ENCODE assay signal across 15 cellular contexts in genomic region chr1:163796394-163796821, GRCh38.
DNase-seq lines count a peak whose midpoint lies in the region; ATAC-seq, FAIRE-seq and TF ChIP-seq lines count a peak whose summit lies in the region.
"Had no signal": no experiment of that assay in that cellular context is flagged by ENCODE, and none has a peak within 500 bp of the region (broad histone marks: within the 10 kb centered on the region; RNA-seq: fewer than 3 reads in every experiment).

No MANE protein-coding gene starts in this region.

- no peaks in the 10 kb centered on the region for H4K20me1 ChIP-seq in GM23338 (replicated peaks; ENCODE audit: insufficient read depth)

- DNase-seq in GM23338 (ENCODE audit: low spot score), result no peak
- peak; percentile 56 for DNase-seq in NCI-H774 (lab: John Stamatoyannopoulos, UW)
- peak; percentile 75 for DNase-seq in fibroblast of mammary gland (ENCODE audit: low read depth)
- no peak for DNase-seq in MV-4-11 (lab: John Stamatoyannopoulos, UW)
- no peak for DNase-seq in GM12891 (ENCODE audit: insufficient read length, low spot score)
- no peak for DNase-seq in stimulated activated naive CD8-positive, alpha-beta T cell treated with anti-CD3 and anti-CD28 coated beads, Interleukin-15, amount 100 ng/mL, for 72 hours
- DNase-seq: activated T-cell treated with anti-CD3 and anti-CD28 coated beads, Interleukin-2, amount 50 U/mL, for 48 hours; caudate nucleus; left colon; stomach had no signal

- H3K27me3 ChIP-seq in GM23338 (ENCODE audit: insufficient read depth), result no peaks in the 10 kb centered on the region
- H3K27me3 ChIP-seq: neutrophil, stomach had no signal

- H3K36me3 Mint-ChIP-seq in GM23338 (ENCODE audit: low read depth), result peaks cover 20% of the 10 kb centered on the region

- peaks cover 26% of the 10 kb centered on the region for H3K9me3 Mint-ChIP-seq in GM23338
- H3K9me3 Mint-ChIP-seq in stimulated activated naive CD8-positive, alpha-beta T cell treated with anti-CD3 and anti-CD28 coated beads, Interleukin-15, amount 100 ng/mL, for 72 hours, result peaks cover 0 to 21% of the 10 kb centered on the region in 2 donors

- H3K27ac Mint-ChIP-seq in GM23338, result no peak overlapping the region
- peak overlapping the region in 1 of 2 donors; percentile 83 for H3K27ac Mint-ChIP-seq in stimulated activated naive CD8-positive, alpha-beta T cell treated with anti-CD3 and anti-CD28 coated beads, Interleukin-15, amount 100 ng/mL, for 72 hours

- H3K27me3 Mint-ChIP-seq in GM23338 (ENCODE audit: insufficient read depth, low read depth, poor library complexity), result no peaks in the 10 kb centered on the region
- no peaks in the 10 kb centered on the region for H3K27me3 Mint-ChIP-seq in stimulated activated naive CD8-positive, alpha-beta T cell treated with anti-CD3 and anti-CD28 coated beads, Interleukin-15, amount 100 ng/mL, for 72 hours

- H3K9me2 ChIP-seq in GM23338 (ENCODE audit: insufficient read depth), result 0 out of 2 replicates have a peak, but pooled peaks cover 11% of the 10 kb centered on the region

- no peak for FAIRE-seq in GM12891 (lab: Jason Lieb, UNC)
- FAIRE-seq: frontal cortex had no signal

- no peak for TF ChIP-seq POLR2A in GM12891 (IDR thresholded peaks at IDR 0.05; ENCODE audit: low read depth, low read length)

- TF ChIP-seq CTCF in 22Rv1 (IDR thresholded peaks at IDR 0.05) (no peak), GM23338 (conservative IDR thresholded peaks at IDR 0.05; ENCODE audit: low read depth in 2 of 2) (no peak), fibroblast of mammary gland (conservative IDR thresholded peaks at IDR 0.05; ENCODE audit: control insufficient read depth, insufficient read depth, low read depth, low read length) (no peak)

- ATAC-seq in GM23338 (no peak), HG02610 (IDR thresholded peaks at IDR 0.05; ENCODE audit: unreplicated experiment) (no peak)
- ATAC-seq in stimulated activated naive CD8-positive, alpha-beta T cell treated with anti-CD3 and anti-CD28 coated beads, Interleukin-15, amount 100 ng/mL, for 72 hours, result no peak
- ATAC-seq: left colon had no signal

- H3K79me2 ChIP-seq in GM23338 (replicated peaks; ENCODE audit: insufficient read depth), result no peaks in the 10 kb centered on the region

- H3K36me3 ChIP-seq in GM23338 (ENCODE audit: insufficient read depth), result no peaks in the 10 kb centered on the region
- H3K36me3 ChIP-seq: neutrophil, stomach had no signal

- peaks cover 18% of the 10 kb centered on the region for H3K4me1 ChIP-seq in GM23338 (ENCODE audit: insufficient read depth)

- H3K4me2 ChIP-seq in GM23338, result no peak overlapping the region

- no peak overlapping the region for H3K4me3 Mint-ChIP-seq in GM23338
- no peak overlapping the region for H3K4me3 Mint-ChIP-seq in stimulated activated naive CD8-positive, alpha-beta T cell treated with anti-CD3 and anti-CD28 coated beads, Interleukin-15, amount 100 ng/mL, for 72 hours

- peak overlapping the region; percentile 80; the same call in 1 of the 2 replicates for H2AFZ ChIP-seq in GM23338

- peak overlapping the region; percentile 61 for H3K27ac ChIP-seq in 22Rv1
- no peak overlapping the region for H3K27ac ChIP-seq in GM23338 (ENCODE audit: low read depth)
- H3K27ac ChIP-seq: neutrophil, VCaP had no signal

- peaks cover 26% of the 10 kb centered on the region for H3K4me1 Mint-ChIP-seq in GM23338
- no peaks in the 10 kb centered on the region for H3K4me1 Mint-ChIP-seq in stimulated activated naive CD8-positive, alpha-beta T cell treated with anti-CD3 and anti-CD28 coated beads, Interleukin-15, amount 100 ng/mL, for 72 hours

- H3K4me3 ChIP-seq in GM23338 (no peak overlapping the region), fibroblast of mammary gland (ENCODE audit: control insufficient read depth, low read depth, low read length) (no peak overlapping the region)
- H3K4me3 ChIP-seq: stomach had no signal

- no peaks in the 10 kb centered on the region for H3F3A ChIP-seq in GM23338 (replicated peaks; ENCODE audit: low read depth)

TF ChIP-seq in GM23338, 12 proteins besides CTCF, POLR2A, EP300 and RAD21 (continues in another document):
- no peak for TF ChIP-seq STAT1 (IDR thresholded peaks at IDR 0.05; ENCODE audit: unreplicated experiment)
- TF ChIP-seq JUNB (IDR thresholded peaks at IDR 0.05; ENCODE audit: unreplicated experiment), result no peak
- TF ChIP-seq CREB1 (CRISPR knock-in tag; IDR thresholded peaks at IDR 0.05; ENCODE audit: low read depth), result no peak
- TF ChIP-seq REST (IDR thresholded peaks at IDR 0.05; ENCODE audit: unreplicated experiment), result no peak
- no peak for TF ChIP-seq EZH2 (IDR thresholded peaks at IDR 0.05; ENCODE audit: low read depth, unreplicated experiment)

TF ChIP-seq in GM12891, 5 proteins besides CTCF, POLR2A, EP300 and RAD21:
- no peak for TF ChIP-seq POU2F2 (IDR thresholded peaks at IDR 0.05; ENCODE audit: low read depth, low read length)
- TF ChIP-seq PAX5 (IDR thresholded peaks at IDR 0.05; ENCODE audit: insufficient read depth, low read length, severe bottlenecking), result no peak
- TF ChIP-seq POLR2AphosphoS5 (IDR thresholded peaks at IDR 0.05; ENCODE audit: low read depth, low read length), result no peak
- TF ChIP-seq TAF1 (IDR thresholded peaks at IDR 0.05; ENCODE audit: low read depth, low read length), result no peak
- TF ChIP-seq SPI1 (IDR thresholded peaks at IDR 0.05; ENCODE audit: low read depth, low read length), result no peak

Comparison
In these comparisons a context has a peak if more than half of its experiments do, and no peak if none do; other contexts are left out.
1. DNase-seq: peak in NCI-H774 (single experiment) and fibroblast of mammary gland (single experiment); none in GM23338 (single experiment), MV-4-11 (single experiment), GM12891 (single experiment) and stimulated activated naive CD8-positive, alpha-beta T cell treated with anti-CD3 and anti-CD28 coated beads, Interleukin-15, amount 100 ng/mL, for 72 hours (0 of 2).